20 cellular contexts compared by ENCODE assay signal in genomic region chr3:185021326-185021725, GRCh38.
DNase-seq lines count a peak whose midpoint lies in the region; ATAC-seq, FAIRE-seq and TF ChIP-seq lines count a peak whose summit lies in the region.
"Had no signal": no experiment of that assay in that cellular context is flagged by ENCODE, and none has a peak within 500 bp of the region (broad histone marks: within the 10 kb centered on the region; RNA-seq: fewer than 3 reads in every experiment).

No MANE protein-coding gene starts in this region.

- no peak for TF ChIP-seq EP300 in SK-N-SH (IDR thresholded peaks at IDR 0.05; ENCODE audit: borderline replicate concordance in 1 of 2, low read depth in 1 of 2, low read length in 1 of 2)

- DNase-seq in SK-N-SH = no peak
- DNase-seq in RPMI7951 (ENCODE audit: low read depth) = peak; percentile 4
- peak; percentile 43 for DNase-seq in fibroblast of peridontal ligament (ENCODE audit: extremely low read depth)
- no peak for DNase-seq in D721Med (ENCODE audit: insufficient read length, low spot score)
- DNase-seq in posterior vena cava (ENCODE audit: low spot score) = no peak
- no peak for DNase-seq in adrenal gland
- DNase-seq: Calu3; CD4-positive, alpha-beta memory T cell; DMS53; HCEC 1CT; KG1; NCI-H1105 treated with DMSO at 0.1 percent for 48 hours; NCI-H1694; NCI-H2081 treated with DMSO at 0.1 percent for 48 hours; NCI-H446 treated with DMSO at 0.1 percent for 48 hours; NCI-H748 treated with DMSO at 0.1 percent for 48 hours had no signal

- H3K79me2 ChIP-seq in SK-N-SH (ENCODE audit: insufficient read depth) = no peaks in the 10 kb centered on the region

- POLR2A ChIA-PET in SK-N-SH (lab: Yijun Ruan, JAX) = no interaction called here

- no peaks in the 10 kb centered on the region for H3K27me3 ChIP-seq in SK-N-SH (ENCODE audit: insufficient read depth)
- H3K27me3 ChIP-seq in adrenal gland = no peaks in the 10 kb centered on the region
- H3K27me3 ChIP-seq: BLaER1 had no signal

- no peak for TF ChIP-seq POLR2A in adrenal gland (IDR thresholded peaks at IDR 0.05)

- TF ChIP-seq RAD21 in SK-N-SH (IDR thresholded peaks at IDR 0.05; ENCODE audit: low read length) = no peak

- FAIRE-seq in D721Med (lab: Jason Lieb, UNC) = no peak

- H3K27ac ChIP-seq in SK-N-SH (ENCODE audit: low read depth in 2 of 2, low read length in 1 of 2) (no peak overlapping the region), adrenal gland (no peak overlapping the region)
- H3K27ac ChIP-seq: 22Rv1, BLaER1 had no signal

- ATAC-seq in SK-N-SH treated with all-trans-retinoic acid at 6 μM for 48 hours (no peak), GM18517 (IDR thresholded peaks at IDR 0.05; ENCODE audit: unreplicated experiment) (no peak)

- intact Hi-C loops in posterior vena cava (cut with DNase I) = no loop called here
- intact Hi-C loops in adrenal gland (cut with DNase I) = no loop called here

- H4K20me1 ChIP-seq in SK-N-SH (ENCODE audit: insufficient read depth) = no peaks in the 10 kb centered on the region
- H4K20me1 ChIP-seq: BLaER1 had no signal

- no peak overlapping the region for H3K4me3 ChIP-seq in SK-N-SH (ENCODE audit: low read depth in 2 of 2, low read length in 1 of 2)
- H3K4me3 ChIP-seq in adrenal gland = no peak overlapping the region
- H3K4me3 ChIP-seq: BLaER1 had no signal

- 0 out of 2 replicates have a peak, but pooled peaks cover 3% of the 10 kb centered on the region for H3K9me2 ChIP-seq in SK-N-SH

- CTCF ChIA-PET in SK-N-SH (lab: Yijun Ruan, JAX) = interaction anchor here (0.9 to 1.1 kb wide), 3 partner anchors 11 to 249 kb away, joined by 3 to 4 read pairs (median 3); no protein-coding TSS in a partner anchor

- H3K4me1 ChIP-seq in SK-N-SH (ENCODE audit: control insufficient read depth in 1 of 2, insufficient read depth in 2 of 2, low read depth in 1 of 2, low read length in 1 of 2) = no peaks in the 10 kb centered on the region
- no peaks in the 10 kb centered on the region for H3K4me1 ChIP-seq in adrenal gland (replicated peaks in 1 of 2)

- peaks cover 0 to 5% of the 10 kb centered on the region in 2 experiments for H3K36me3 ChIP-seq in SK-N-SH (replicated peaks in 1 of 2; ENCODE audit: control insufficient read depth in 1 of 2, insufficient read depth in 2 of 2, low read length in 1 of 2)
- H3K36me3 ChIP-seq in adrenal gland (replicated peaks in 1 of 2) = no peaks in the 10 kb centered on the region

- 84% methylated on average over 1 of the region's 1 CpG for WGBS in SK-N-SH (ENCODE audit: low lambda C conversion rate)
- WGBS in adrenal gland, 4 donors = 74 to 100% (median 90%) methylated on average over 1 of the region's 1 CpG

- H3K9ac ChIP-seq in SK-N-SH = no peak overlapping the region
- H3K9ac ChIP-seq: BLaER1 had no signal

- peaks cover 4% of the 10 kb centered on the region for H3F3A ChIP-seq in SK-N-SH (replicated peaks; ENCODE audit: insufficient read depth)

- TF ChIP-seq CTCF in SK-N-SH (IDR thresholded peaks at IDR 0.05) (no peak), D721Med (IDR thresholded peaks at IDR 0.05; ENCODE audit: insufficient read depth, missing control alignments) (no peak), adrenal gland (IDR thresholded peaks at IDR 0.05) (no peak)

- no peak overlapping the region for H2AFZ ChIP-seq in SK-N-SH (ENCODE audit: low read depth)

- H3K4me2 ChIP-seq in SK-N-SH = no peak overlapping the region
- H3K4me2 ChIP-seq: BLaER1 had no signal

- H3K9me3 ChIP-seq in SK-N-SH (no peaks in the 10 kb centered on the region), adrenal gland (replicated peaks in 1 of 3) (no peaks in the 10 kb centered on the region)

TF ChIP-seq in SK-N-SH, 30 proteins besides CTCF, POLR2A, EP300 and RAD21:
- TF ChIP-seq MEF2A (IDR thresholded peaks at IDR 0.05; ENCODE audit: borderline replicate concordance, low read depth) = no peak
- TF ChIP-seq, protein P1, sequence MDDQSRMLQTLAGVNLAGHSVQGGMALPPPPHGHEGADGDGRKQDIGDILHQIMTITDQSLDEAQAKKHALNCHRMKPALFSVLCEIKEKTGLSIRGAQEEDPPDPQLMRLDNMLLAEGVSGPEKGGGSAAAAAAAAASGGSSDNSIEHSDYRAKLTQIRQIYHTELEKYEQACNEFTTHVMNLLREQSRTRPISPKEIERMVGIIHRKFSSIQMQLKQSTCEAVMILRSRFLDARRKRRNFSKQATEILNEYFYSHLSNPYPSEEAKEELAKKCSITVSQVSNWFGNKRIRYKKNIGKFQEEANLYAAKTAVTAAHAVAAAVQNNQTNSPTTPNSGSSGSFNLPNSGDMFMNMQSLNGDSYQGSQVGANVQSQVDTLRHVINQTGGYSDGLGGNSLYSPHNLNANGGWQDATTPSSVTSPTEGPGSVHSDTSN (IDR thresholded peaks at IDR 0.05) = peak; percentile 52; the same call in 1 of the 2 replicates
- TF ChIP-seq, protein P2, sequence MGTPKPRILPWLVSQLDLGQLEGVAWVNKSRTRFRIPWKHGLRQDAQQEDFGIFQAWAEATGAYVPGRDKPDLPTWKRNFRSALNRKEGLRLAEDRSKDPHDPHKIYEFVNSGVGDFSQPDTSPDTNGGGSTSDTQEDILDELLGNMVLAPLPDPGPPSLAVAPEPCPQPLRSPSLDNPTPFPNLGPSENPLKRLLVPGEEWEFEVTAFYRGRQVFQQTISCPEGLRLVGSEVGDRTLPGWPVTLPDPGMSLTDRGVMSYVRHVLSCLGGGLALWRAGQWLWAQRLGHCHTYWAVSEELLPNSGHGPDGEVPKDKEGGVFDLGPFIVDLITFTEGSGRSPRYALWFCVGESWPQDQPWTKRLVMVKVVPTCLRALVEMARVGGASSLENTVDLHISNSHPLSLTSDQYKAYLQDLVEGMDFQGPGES (IDR thresholded peaks at IDR 0.05; ENCODE audit: low read depth, low read length) = no peak

TF ChIP-seq in SK-N-SH treated with all-trans-retinoic acid at 6 μM for 48 hours, 23 proteins besides CTCF, POLR2A, EP300 and RAD21:
- TF ChIP-seq TOX (CRISPR knock-in tag; IDR thresholded peaks at IDR 0.05; ENCODE audit: borderline replicate concordance) (no peak), OSR1 (CRISPR knock-in tag; IDR thresholded peaks at IDR 0.05) (no peak), POU6F1 (CRISPR knock-in tag; IDR thresholded peaks at IDR 0.05; ENCODE audit: borderline replicate concordance, low read depth) (no peak), PPARA (CRISPR knock-in tag; IDR thresholded peaks at IDR 0.05; ENCODE audit: borderline replicate concordance) (no peak), ZFP3 (CRISPR knock-in tag; IDR thresholded peaks at IDR 0.05) (no peak), ZFP30 (CRISPR knock-in tag; IDR thresholded peaks at IDR 0.05) (no peak), GLIS3 (CRISPR knock-in tag; IDR thresholded peaks at IDR 0.05) (no peak), RARB (CRISPR knock-in tag; IDR thresholded peaks at IDR 0.05) (no peak), ZNF565 (CRISPR knock-in tag; conservative IDR thresholded peaks at IDR 0.05; ENCODE audit: low read depth) (no peak)
- TF ChIP-seq, protein P3, sequence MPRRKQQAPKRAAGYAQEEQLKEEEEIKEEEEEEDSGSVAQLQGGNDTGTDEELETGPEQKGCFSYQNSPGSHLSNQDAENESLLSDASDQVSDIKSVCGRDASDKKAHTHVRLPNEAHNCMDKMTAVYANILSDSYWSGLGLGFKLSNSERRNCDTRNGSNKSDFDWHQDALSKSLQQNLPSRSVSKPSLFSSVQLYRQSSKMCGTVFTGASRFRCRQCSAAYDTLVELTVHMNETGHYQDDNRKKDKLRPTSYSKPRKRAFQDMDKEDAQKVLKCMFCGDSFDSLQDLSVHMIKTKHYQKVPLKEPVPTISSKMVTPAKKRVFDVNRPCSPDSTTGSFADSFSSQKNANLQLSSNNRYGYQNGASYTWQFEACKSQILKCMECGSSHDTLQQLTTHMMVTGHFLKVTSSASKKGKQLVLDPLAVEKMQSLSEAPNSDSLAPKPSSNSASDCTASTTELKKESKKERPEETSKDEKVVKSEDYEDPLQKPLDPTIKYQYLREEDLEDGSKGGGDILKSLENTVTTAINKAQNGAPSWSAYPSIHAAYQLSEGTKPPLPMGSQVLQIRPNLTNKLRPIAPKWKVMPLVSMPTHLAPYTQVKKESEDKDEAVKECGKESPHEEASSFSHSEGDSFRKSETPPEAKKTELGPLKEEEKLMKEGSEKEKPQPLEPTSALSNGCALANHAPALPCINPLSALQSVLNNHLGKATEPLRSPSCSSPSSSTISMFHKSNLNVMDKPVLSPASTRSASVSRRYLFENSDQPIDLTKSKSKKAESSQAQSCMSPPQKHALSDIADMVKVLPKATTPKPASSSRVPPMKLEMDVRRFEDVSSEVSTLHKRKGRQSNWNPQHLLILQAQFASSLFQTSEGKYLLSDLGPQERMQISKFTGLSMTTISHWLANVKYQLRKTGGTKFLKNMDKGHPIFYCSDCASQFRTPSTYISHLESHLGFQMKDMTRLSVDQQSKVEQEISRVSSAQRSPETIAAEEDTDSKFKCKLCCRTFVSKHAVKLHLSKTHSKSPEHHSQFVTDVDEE (CRISPR knock-in tag; IDR thresholded peaks at IDR 0.05) = no peak

Comparison
In these comparisons a context has a peak if more than half of its experiments do, and no peak if none do; other contexts are left out.
1. DNase-seq: peak in RPMI7951 (single experiment) and fibroblast of peridontal ligament (single experiment); none in SK-N-SH (single experiment), D721Med (single experiment), posterior vena cava (single experiment) and adrenal gland (0 of 7).